ENCODE assay signal across 26 cellular contexts in genomic region chr5:169039592-169039991, GRCh38.
A peak's percentile ranks its signal among the peaks of the same experiment; 100 is the strongest.
DNase-seq lines count a peak whose midpoint lies in the region; ATAC-seq, FAIRE-seq and TF ChIP-seq lines count a peak whose summit lies in the region.
"Had no signal": no experiment of that assay in that cellular context is flagged by ENCODE, and none has a peak within 500 bp of the region (broad histone marks: within the 10 kb centered on the region; RNA-seq: fewer than 3 reads in every experiment).

No MANE protein-coding gene starts in this region.

- no peaks in the 10 kb centered on the region for H3K9me3 ChIP-seq in K562 (replicated peaks; ENCODE audit: control insufficient read depth, insufficient read depth, low read depth, low read length)
- no peaks in the 10 kb centered on the region for H3K9me3 ChIP-seq in neural cell (ENCODE audit: low read length)
- H3K9me3 ChIP-seq: BE2C, BLaER1 had no signal

- FAIRE-seq in K562 (lab: Jason Lieb, UNC) (no peak), GM19239 (lab: Jason Lieb, UNC) (no peak)
- FAIRE-seq: A204.1, GM12878, GM12892, GM18507 had no signal

- no peaks in the 10 kb centered on the region for H3K4me1 ChIP-seq in K562 (replicated peaks in 1 of 2; ENCODE audit: control insufficient read depth in 2 of 2, insufficient read depth in 2 of 2, low read length in 2 of 2)
- H3K4me1 ChIP-seq: BE2C, BLaER1 had no signal

- H4K20me1 ChIP-seq in K562 (replicated peaks; ENCODE audit: control insufficient read depth, insufficient read depth, low read length) (no peaks in the 10 kb centered on the region), neural cell (ENCODE audit: insufficient read depth) (no peaks in the 10 kb centered on the region)
- H4K20me1 ChIP-seq: BLaER1 had no signal

- H2AFZ ChIP-seq in K562 (ENCODE audit: low read depth, low read length) (no peak overlapping the region), neural cell (ENCODE audit: low read depth, low read length) (no peak overlapping the region)

- peaks cover 21% of the 10 kb centered on the region for H3F3A ChIP-seq in neural cell (ENCODE audit: insufficient read depth, low read length, poor library complexity, severe bottlenecking)

- H3K27me3 ChIP-seq in K562 (ENCODE audit: control insufficient read depth in 2 of 2, insufficient read depth in 2 of 2, low read length in 2 of 2) (peaks cover 0 to 9% of the 10 kb centered on the region in 2 experiments; a peak in 3 of 5 replicates), neural cell (ENCODE audit: insufficient read depth, low read depth, low read length) (no peaks in the 10 kb centered on the region)
- H3K27me3 ChIP-seq: BE2C, BLaER1 had no signal

- H3K27ac ChIP-seq in K562 (ENCODE audit: extremely low read depth, low read depth, low read length): no peak overlapping the region
- H3K27ac ChIP-seq in neural cell (ENCODE audit: low read length): no peak overlapping the region
- H3K27ac ChIP-seq: BLaER1 had no signal

- POLR2A ChIA-PET in K562 (lab: Yijun Ruan, JAX): no interaction called here

- TF ChIP-seq RAD21 in K562 (CRISPR knock-in tag; conservative IDR thresholded peaks at IDR 0.05 in 1 of 2, IDR thresholded peaks at IDR 0.05 in 1 of 2): no peak
- TF ChIP-seq RAD21 in neural cell (conservative IDR thresholded peaks at IDR 0.05): no peak

- no peaks in the 10 kb centered on the region for H3K79me2 ChIP-seq in K562 (ENCODE audit: control insufficient read depth, insufficient read depth, low read length)
- no peaks in the 10 kb centered on the region for H3K79me2 ChIP-seq in neural cell (replicated peaks; ENCODE audit: insufficient read depth, low read length)

- BruUV-seq in K562 (replicated peaks; lab: Mats Ljungman, UMichigan): no TSS peak

- no peak for TF ChIP-seq CTCF in K562 (IDR thresholded peaks at IDR 0.05 in 2 of 3, conservative IDR thresholded peaks at IDR 0.05 in 1 of 3; ENCODE audit: insufficient read depth in 2 of 3, low read depth in 1 of 3, low read length in 3 of 3)
- no peak for TF ChIP-seq CTCF in neural cell (IDR thresholded peaks at IDR 0.05; ENCODE audit: poor library complexity, severe bottlenecking)

- H3K36me3 ChIP-seq in K562 (ENCODE audit: control insufficient read depth, insufficient read depth, low read length) (no peaks in the 10 kb centered on the region), neural cell (ENCODE audit: insufficient read depth, low read length) (no peaks in the 10 kb centered on the region)
- H3K36me3 ChIP-seq: BE2C, BLaER1 had no signal

- H3K4me3 ChIP-seq in K562: no peak overlapping the region
- H3K4me3 ChIP-seq in neural cell (ENCODE audit: low read length): peak overlapping the region; percentile 28
- H3K4me3 ChIP-seq: BLaER1, GM12878 had no signal

- 1% methylated on average over 6 of the region's 6 CpGs for WGBS in K562 (ENCODE audit: insufficient coverage, low coverage, missing lambda C conversion rate)

- in situ Hi-C loops in SK-MEL-5 (cut with HindIII; ENCODE audit: low pct_unique_long_range_greater_than_20kb, low sequenced_read_pairs): no loop called here
- in situ Hi-C loops in K562 (cut with MboI): no loop called here

- no peak for TF ChIP-seq POLR2A in K562 (conservative IDR thresholded peaks at IDR 0.05)

- no peaks in the 10 kb centered on the region for H3K9me1 ChIP-seq in K562 (ENCODE audit: control insufficient read depth, insufficient read depth, low read length)

- intact Hi-C loops in K562 (cut with micrococcal nuclease): no loop called here

- TF ChIP-seq EP300 in K562 (IDR thresholded peaks at IDR 0.05; ENCODE audit: low read length): no peak
- no peak for TF ChIP-seq EP300 in neural cell (conservative IDR thresholded peaks at IDR 0.05; ENCODE audit: poor library complexity, severe bottlenecking)

- no peak overlapping the region for H3K4me2 ChIP-seq in K562 (ENCODE audit: insufficient read depth, low read length)
- no peak overlapping the region for H3K4me2 ChIP-seq in neural cell (ENCODE audit: low read length)
- H3K4me2 ChIP-seq: BLaER1 had no signal

- ATAC-seq in K562: no peak
- ATAC-seq: GM12878 had no signal

- peak; percentile 35 for DNase-seq in SK-MEL-5 (ENCODE audit: low read depth, low spot score)
- DNase-seq in K562 (ENCODE audit: extremely low read depth in 1 of 4, low spot score in 3 of 4): no peak
- no peak for DNase-seq in GM19239 (ENCODE audit: insufficient read length, low spot score)
- DNase-seq in HCEC 1CT: no peak
- no peak for DNase-seq in stimulated activated CD4-positive, alpha-beta T cell treated with anti-CD3 and anti-CD28 coated beads, Interleukin-12 subunit alpha, Interleukin-12 subunit beta, amount 100 ng/mL, for 4 hours
- DNase-seq: 8988T; ACHN; BE2C; C1 segment of cervical spinal cord; CD4-positive, alpha-beta memory T cell; CD4-positive, CD25-positive, alpha-beta regulatory T cell; CD8-positive, alpha-beta memory T cell; COR-L47; DMS 273 treated with DMSO at 0.1 percent for 48 hours; DMS153; DMS53; DMS79; DND-41; EL; GDM1 had no signal

- no peaks in the 10 kb centered on the region for H3K9me2 ChIP-seq in neural cell (ENCODE audit: insufficient read depth, low read length)

- CTCF ChIA-PET in K562 (lab: Yijun Ruan, JAX; ENCODE audit: low intra/inter-chr PET ratio): no interaction called here

- H3K9ac ChIP-seq in K562 (ENCODE audit: insufficient read depth in 1 of 2, low read depth in 2 of 2, low read length in 2 of 2): no peak overlapping the region
- H3K9ac ChIP-seq in neural cell (ENCODE audit: low read length): no peak overlapping the region
- H3K9ac ChIP-seq: BLaER1 had no signal

TF ChIP-seq in K562, 482 proteins besides CTCF, POLR2A, EP300 and RAD21:
- no peak for TF ChIP-seq CHD1 (IDR thresholded peaks at IDR 0.05; ENCODE audit: low read length)
- TF ChIP-seq TFE3 (CRISPR knock-in tag; IDR thresholded peaks at IDR 0.05): peak; percentile 84

TF ChIP-seq in neural cell, 6 proteins besides CTCF, POLR2A, EP300 and RAD21:
- TF ChIP-seq SMC3 (conservative IDR thresholded peaks at IDR 0.05; ENCODE audit: poor library complexity): no peak
- TF ChIP-seq TAF1 (IDR thresholded peaks at IDR 0.05; ENCODE audit: low read depth): no peak
- no peak for TF ChIP-seq REST (IDR thresholded peaks at IDR 0.05; ENCODE audit: borderline replicate concordance)
- no peak for TF ChIP-seq MXI1 (conservative IDR thresholded peaks at IDR 0.05; ENCODE audit: poor library complexity, severe bottlenecking)
- TF ChIP-seq POLR2AphosphoS5 (IDR thresholded peaks at IDR 0.05): no peak
- no peak for TF ChIP-seq EZH2 (IDR thresholded peaks at IDR 0.05; ENCODE audit: borderline replicate concordance, insufficient read depth, low read length, poor library complexity, severe bottlenecking)
